ENCODE assay signal across 16 cellular contexts in the genomic region with DNA sequence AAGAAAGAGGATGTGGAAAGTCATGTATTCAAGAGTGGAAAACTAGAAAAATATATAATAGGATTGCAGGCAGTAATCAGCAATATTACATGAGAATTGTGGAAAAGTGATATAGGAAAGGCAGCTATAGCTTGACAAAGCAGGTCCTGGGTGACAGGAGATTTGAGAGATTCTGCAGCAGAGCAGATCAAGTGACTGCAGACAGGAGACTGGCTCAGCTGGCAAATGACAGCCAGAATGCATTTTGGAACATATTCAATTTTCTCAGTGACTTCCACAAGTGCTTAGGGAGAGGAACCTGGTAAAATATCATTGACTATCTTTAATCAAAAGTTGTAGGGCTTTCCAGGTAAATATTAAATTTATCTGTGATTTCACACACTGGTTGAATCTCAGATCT.
DNase-seq lines count a peak whose midpoint lies in the region; ATAC-seq, FAIRE-seq and TF ChIP-seq lines count a peak whose summit lies in the region.
"Had no signal": no experiment of that assay in that cellular context is flagged by ENCODE, and none has a peak within 500 bp of the region (broad histone marks: within the 10 kb centered on the region; RNA-seq: fewer than 3 reads in every experiment).

No MANE protein-coding gene starts in this region.

- peak; percentile 5 to 62 for DNase-seq in NCI-H2081 (lab: John Stamatoyannopoulos, UW)
- DNase-seq in NCI-H2081 treated with DMSO at 0.1 percent for 48 hours (lab: John Stamatoyannopoulos, UW), result no peak
- peak; percentile 75 for DNase-seq in DMS79 treated with DMSO at 0.1 percent for 48 hours (lab: John Stamatoyannopoulos, UW)
- peak; percentile 53 for DNase-seq in NCI-H1694 treated with DMSO at 0.1 percent for 48 hours (lab: John Stamatoyannopoulos, UW)
- DNase-seq in NCI-H748 treated with DMSO at 0.1 percent for 48 hours (lab: John Stamatoyannopoulos, UW), result peak; percentile 37
- no peak for DNase-seq in GM12891 (ENCODE audit: insufficient read length, low spot score)
- no peak for DNase-seq in sciatic nerve (ENCODE audit: low spot score)
- DNase-seq: C1 segment of cervical spinal cord; CD8-positive, alpha-beta memory T cell; GDM1; H7; HFFc6; NCI-H1930; NCI-H345; SW 1271; T-helper 2 cell had no signal

- intact Hi-C loops in sciatic nerve (cut with DNase I), result no loop called here

- no peak for TF ChIP-seq POLR2A in GM12891 (IDR thresholded peaks at IDR 0.05; ENCODE audit: low read depth, low read length)

- no peak for FAIRE-seq in GM12891 (lab: Jason Lieb, UNC)

- no peak for ATAC-seq in sciatic nerve

TF ChIP-seq in GM12891, 5 proteins besides CTCF, POLR2A, EP300 and RAD21:
- TF ChIP-seq POLR2AphosphoS5 (IDR thresholded peaks at IDR 0.05; ENCODE audit: low read depth, low read length) (no peak), TAF1 (IDR thresholded peaks at IDR 0.05; ENCODE audit: low read depth, low read length) (no peak), PAX5 (IDR thresholded peaks at IDR 0.05; ENCODE audit: insufficient read depth, low read length, severe bottlenecking) (no peak), POU2F2 (IDR thresholded peaks at IDR 0.05; ENCODE audit: low read depth, low read length) (no peak), SPI1 (IDR thresholded peaks at IDR 0.05; ENCODE audit: low read depth, low read length) (no peak)
TF ChIP-seq in GM12891: peak in this region for 0.

Comparison
In these comparisons a context has a peak if more than half of its experiments do, and no peak if none do; other contexts are left out.
1. DNase-seq: peak in NCI-H2081 (2 of 2), DMS79 treated with DMSO at 0.1 percent for 48 hours (single experiment), NCI-H1694 treated with DMSO at 0.1 percent for 48 hours (single experiment) and NCI-H748 treated with DMSO at 0.1 percent for 48 hours (single experiment); none in NCI-H2081 treated with DMSO at 0.1 percent for 48 hours (single experiment), GM12891 (single experiment) and sciatic nerve (single experiment).